In the genomic region with DNA sequence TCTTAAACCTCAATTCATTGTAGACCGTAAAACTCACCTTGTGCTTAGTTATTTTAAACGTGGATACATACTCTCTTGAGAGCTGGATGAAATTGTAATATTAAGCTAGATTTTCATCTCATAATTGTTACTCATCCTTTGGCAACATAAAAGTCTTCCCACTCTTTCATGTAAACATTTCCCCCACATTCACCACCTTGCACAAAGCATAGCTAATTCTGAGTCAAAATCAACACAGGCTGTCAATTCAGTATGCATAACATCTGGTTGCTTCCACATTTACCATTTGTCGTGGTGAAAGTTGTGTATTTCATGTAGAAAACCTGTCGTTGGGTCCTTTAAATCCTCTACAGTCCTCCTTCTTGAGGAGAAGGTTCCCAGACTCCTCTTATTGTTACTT, we compare ENCODE assay signal across 1 cellular context.
TF ChIP-seq lines count a peak whose summit lies in the region.

No MANE protein-coding gene starts in this region.

TF ChIP-seq in GM23338, 12 proteins besides CTCF, POLR2A, EP300 and RAD21 (continued from another document):
- TF ChIP-seq, protein P1, sequence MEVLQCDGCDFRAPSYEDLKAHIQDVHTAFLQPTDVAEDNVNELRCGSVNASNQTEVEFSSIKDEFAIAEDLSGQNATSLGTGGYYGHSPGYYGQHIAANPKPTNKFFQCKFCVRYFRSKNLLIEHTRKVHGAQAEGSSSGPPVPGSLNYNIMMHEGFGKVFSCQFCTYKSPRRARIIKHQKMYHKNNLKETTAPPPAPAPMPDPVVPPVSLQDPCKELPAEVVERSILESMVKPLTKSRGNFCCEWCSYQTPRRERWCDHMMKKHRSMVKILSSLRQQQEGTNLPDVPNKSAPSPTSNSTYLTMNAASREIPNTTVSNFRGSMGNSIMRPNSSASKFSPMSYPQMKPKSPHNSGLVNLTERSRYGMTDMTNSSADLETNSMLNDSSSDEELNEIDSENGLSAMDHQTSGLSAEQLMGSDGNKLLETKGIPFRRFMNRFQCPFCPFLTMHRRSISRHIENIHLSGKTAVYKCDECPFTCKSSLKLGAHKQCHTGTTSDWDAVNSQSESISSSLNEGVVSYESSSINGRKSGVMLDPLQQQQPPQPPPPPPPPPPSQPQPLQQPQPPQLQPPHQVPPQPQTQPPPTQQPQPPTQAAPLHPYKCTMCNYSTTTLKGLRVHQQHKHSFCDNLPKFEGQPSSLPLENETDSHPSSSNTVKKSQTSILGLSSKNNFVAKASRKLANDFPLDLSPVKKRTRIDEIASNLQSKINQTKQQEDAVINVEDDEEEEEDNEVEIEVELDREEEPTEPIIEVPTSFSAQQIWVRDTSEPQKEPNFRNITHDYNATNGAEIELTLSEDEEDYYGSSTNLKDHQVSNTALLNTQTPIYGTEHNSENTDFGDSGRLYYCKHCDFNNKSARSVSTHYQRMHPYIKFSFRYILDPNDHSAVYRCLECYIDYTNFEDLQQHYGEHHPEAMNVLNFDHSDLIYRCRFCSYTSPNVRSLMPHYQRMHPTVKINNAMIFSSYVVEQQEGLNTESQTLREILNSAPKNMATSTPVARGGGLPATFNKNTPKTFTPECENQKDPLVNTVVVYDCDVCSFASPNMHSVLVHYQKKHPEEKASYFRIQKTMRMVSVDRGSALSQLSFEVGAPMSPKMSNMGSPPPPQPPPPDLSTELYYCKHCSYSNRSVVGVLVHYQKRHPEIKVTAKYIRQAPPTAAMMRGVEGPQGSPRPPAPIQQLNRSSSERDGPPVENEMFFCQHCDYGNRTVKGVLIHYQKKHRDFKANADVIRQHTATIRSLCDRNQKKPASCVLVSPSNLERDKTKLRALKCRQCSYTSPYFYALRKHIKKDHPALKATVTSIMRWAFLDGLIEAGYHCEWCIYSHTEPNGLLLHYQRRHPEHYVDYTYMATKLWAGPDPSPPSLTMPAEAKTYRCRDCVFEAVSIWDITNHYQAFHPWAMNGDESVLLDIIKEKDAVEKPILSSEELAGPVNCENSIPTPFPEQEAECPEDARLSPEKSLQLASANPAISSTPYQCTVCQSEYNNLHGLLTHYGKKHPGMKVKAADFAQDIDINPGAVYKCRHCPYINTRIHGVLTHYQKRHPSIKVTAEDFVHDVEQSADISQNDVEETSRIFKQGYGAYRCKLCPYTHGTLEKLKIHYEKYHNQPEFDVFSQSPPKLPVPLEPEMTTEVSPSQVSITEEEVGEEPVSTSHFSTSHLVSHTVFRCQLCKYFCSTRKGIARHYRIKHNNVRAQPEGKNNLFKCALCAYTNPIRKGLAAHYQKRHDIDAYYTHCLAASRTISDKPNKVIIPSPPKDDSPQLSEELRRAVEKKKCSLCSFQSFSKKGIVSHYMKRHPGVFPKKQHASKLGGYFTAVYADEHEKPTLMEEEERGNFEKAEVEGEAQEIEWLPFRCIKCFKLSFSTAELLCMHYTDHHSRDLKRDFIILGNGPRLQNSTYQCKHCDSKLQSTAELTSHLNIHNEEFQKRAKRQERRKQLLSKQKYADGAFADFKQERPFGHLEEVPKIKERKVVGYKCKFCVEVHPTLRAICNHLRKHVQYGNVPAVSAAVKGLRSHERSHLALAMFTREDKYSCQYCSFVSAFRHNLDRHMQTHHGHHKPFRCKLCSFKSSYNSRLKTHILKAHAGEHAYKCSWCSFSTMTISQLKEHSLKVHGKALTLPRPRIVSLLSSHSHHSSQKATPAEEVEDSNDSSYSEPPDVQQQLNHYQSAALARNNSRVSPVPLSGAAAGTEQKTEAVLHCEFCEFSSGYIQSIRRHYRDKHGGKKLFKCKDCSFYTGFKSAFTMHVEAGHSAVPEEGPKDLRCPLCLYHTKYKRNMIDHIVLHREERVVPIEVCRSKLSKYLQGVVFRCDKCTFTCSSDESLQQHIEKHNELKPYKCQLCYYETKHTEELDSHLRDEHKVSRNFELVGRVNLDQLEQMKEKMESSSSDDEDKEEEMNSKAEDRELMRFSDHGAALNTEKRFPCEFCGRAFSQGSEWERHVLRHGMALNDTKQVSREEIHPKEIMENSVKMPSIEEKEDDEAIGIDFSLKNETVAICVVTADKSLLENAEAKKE (CRISPR knock-in tag; IDR thresholded peaks at IDR 0.05) = no peak
- TF ChIP-seq, protein P2, sequence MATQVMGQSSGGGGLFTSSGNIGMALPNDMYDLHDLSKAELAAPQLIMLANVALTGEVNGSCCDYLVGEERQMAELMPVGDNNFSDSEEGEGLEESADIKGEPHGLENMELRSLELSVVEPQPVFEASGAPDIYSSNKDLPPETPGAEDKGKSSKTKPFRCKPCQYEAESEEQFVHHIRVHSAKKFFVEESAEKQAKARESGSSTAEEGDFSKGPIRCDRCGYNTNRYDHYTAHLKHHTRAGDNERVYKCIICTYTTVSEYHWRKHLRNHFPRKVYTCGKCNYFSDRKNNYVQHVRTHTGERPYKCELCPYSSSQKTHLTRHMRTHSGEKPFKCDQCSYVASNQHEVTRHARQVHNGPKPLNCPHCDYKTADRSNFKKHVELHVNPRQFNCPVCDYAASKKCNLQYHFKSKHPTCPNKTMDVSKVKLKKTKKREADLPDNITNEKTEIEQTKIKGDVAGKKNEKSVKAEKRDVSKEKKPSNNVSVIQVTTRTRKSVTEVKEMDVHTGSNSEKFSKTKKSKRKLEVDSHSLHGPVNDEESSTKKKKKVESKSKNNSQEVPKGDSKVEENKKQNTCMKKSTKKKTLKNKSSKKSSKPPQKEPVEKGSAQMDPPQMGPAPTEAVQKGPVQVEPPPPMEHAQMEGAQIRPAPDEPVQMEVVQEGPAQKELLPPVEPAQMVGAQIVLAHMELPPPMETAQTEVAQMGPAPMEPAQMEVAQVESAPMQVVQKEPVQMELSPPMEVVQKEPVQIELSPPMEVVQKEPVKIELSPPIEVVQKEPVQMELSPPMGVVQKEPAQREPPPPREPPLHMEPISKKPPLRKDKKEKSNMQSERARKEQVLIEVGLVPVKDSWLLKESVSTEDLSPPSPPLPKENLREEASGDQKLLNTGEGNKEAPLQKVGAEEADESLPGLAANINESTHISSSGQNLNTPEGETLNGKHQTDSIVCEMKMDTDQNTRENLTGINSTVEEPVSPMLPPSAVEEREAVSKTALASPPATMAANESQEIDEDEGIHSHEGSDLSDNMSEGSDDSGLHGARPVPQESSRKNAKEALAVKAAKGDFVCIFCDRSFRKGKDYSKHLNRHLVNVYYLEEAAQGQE (IDR thresholded peaks at IDR 0.05; ENCODE audit: unreplicated experiment) = no peak
